Comparison of ENCODE assay signal across 1 cellular context in genomic region chr11:47161890-47162289, GRCh38.
TF ChIP-seq lines count a peak whose summit lies in the region.

No MANE protein-coding gene starts in this region.

TF ChIP-seq in endothelial cell of umbilical vein, 7 proteins besides CTCF, POLR2A, EP300 and RAD21:
- TF ChIP-seq GATA2 (IDR thresholded peaks at IDR 0.05; ENCODE audit: insufficient read depth, insufficient read length, low read depth, low read length) (no peak), POLR2AphosphoS5 (IDR thresholded peaks at IDR 0.05; ENCODE audit: insufficient read depth, low read depth, low read length) (no peak), MYC (IDR thresholded peaks at IDR 0.05; ENCODE audit: low read depth, low read length) (no peak), MAX (IDR thresholded peaks at IDR 0.05; ENCODE audit: insufficient read depth, insufficient read length) (no peak), EZH2 (IDR thresholded peaks at IDR 0.05; ENCODE audit: borderline replicate concordance, low read depth, low read length, severe bottlenecking) (no peak), JUN (IDR thresholded peaks at IDR 0.05; ENCODE audit: borderline replicate concordance, insufficient read depth, insufficient read length, low read depth) (no peak), FOS (IDR thresholded peaks at IDR 0.05; ENCODE audit: borderline replicate concordance, insufficient read depth, low read length) (no peak)
TF ChIP-seq in endothelial cell of umbilical vein: peak in this region for 0.
